In the genomic region with DNA sequence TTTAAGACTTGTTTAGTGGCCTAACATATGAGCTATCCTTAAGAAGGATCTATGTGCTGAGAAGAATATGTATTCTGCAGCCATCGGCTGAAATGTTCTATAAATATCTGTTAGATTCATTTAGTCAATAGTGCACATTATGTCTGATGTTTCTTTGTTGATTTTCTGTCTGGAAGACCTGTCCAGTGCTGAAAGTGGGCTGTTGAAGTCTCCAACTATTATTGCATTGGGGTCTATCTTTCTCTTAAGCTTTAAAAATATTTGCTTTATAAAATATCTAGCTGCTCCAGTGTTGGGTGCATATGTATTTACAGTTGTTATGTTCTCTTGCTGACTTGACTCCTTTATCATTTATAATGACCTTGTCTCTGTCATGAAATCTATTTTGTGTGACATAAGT, we compare ENCODE assay signal across 26 cellular contexts. TPM values are rescaled to one million over a fixed set of nuclear protein-coding genes. Genes with fewer than 3 reads are reported as not detected.
DNase-seq lines count a peak whose midpoint lies in the region; ATAC-seq, FAIRE-seq and TF ChIP-seq lines count a peak whose summit lies in the region.
"Had no signal": no experiment of that assay in that cellular context is flagged by ENCODE, and none has a peak within 500 bp of the region (broad histone marks: within the 10 kb centered on the region; RNA-seq: fewer than 3 reads in every experiment).

No MANE protein-coding gene starts in this region.

- intact Hi-C loops in GM12878 (cut with micrococcal nuclease; ENCODE audit: unreplicated experiment) = no loop called here
- intact Hi-C loops in prostate gland (cut with DNase I) = no loop called here
- intact Hi-C loops in body of pancreas (cut with DNase I) = no loop called here

- RAD21 ChIA-PET in GM12878 (lab: Charles Lee; ENCODE audit: unreplicated experiment) = no interaction called here

- TF ChIP-seq RAD21 in SK-N-SH (IDR thresholded peaks at IDR 0.05; ENCODE audit: low read length) (no peak), A549 (conservative IDR thresholded peaks at IDR 0.05 in 1 of 2, IDR thresholded peaks at IDR 0.05 in 1 of 2) (no peak), GM12878 (IDR thresholded peaks at IDR 0.05; ENCODE audit: insufficient read depth, low read depth, low read length) (no peak)

- FAIRE-seq in A549 (lab: Jason Lieb, UNC) = no peak
- FAIRE-seq in GM12878 (lab: Jason Lieb, UNC) = no peak
- FAIRE-seq: A204.1, GM12892, H1 had no signal

- DNase-seq in SK-N-SH (no peak), A549 (ENCODE audit: low read depth in 1 of 2, low spot score in 1 of 2) (no peak), GM12878 (ENCODE audit: low read depth, low spot score) (no peak), prostate gland (ENCODE audit: low spot score) (no peak), body of pancreas (no peak), NCI-H2107 (lab: John Stamatoyannopoulos, UW) (no peak)
- DNase-seq: ACHN; AML-193; BE2C; Calu3; CD4-positive, alpha-beta T cell; CD8-positive, alpha-beta memory T cell; COR-L47; DMS53; DMS79 treated with DMSO at 0.1 percent for 48 hours; GF-D8; H7; HCEC 1CT; HFFc6 had no signal

- TF ChIP-seq CTCF in SK-N-SH (IDR thresholded peaks at IDR 0.05) (no peak), A549 (IDR thresholded peaks at IDR 0.05) (no peak), HEK293 (tag by site-specific recombination; IDR thresholded peaks at IDR 0.05) (no peak), GM12878 (IDR thresholded peaks at IDR 0.05 in 2 of 3, conservative IDR thresholded peaks at IDR 0.05 in 1 of 3; ENCODE audit: control insufficient read depth in 2 of 3, extremely low read depth in 1 of 3, insufficient read depth in 1 of 3, low read depth in 3 of 3, low read length in 3 of 3) (no peak), prostate gland (IDR thresholded peaks at IDR 0.05) (no peak), body of pancreas (IDR thresholded peaks at IDR 0.05) (no peak)

- in situ Hi-C loops in GM12878 (cut with MboI) = no loop called here

- H3K27me3 ChIP-seq in SK-N-SH (ENCODE audit: insufficient read depth) (no peaks in the 10 kb centered on the region), GM12878 (replicated peaks in 1 of 2; ENCODE audit: control insufficient read depth in 2 of 2, insufficient read depth in 2 of 2, low read length in 1 of 2) (no peaks in the 10 kb centered on the region), prostate gland (replicated peaks; ENCODE audit: insufficient read depth) (no peaks in the 10 kb centered on the region), body of pancreas (no peaks in the 10 kb centered on the region)
- H3K27me3 ChIP-seq: BE2C; BLaER1 treated with 17β-estradiol and CSF1 and Interleukin-3, amounts not matched to agents 10 nM and 100 nM had no signal

- SMC1A ChIA-PET in GM12878 (lab: Charles Lee; ENCODE audit: uncharacterized antibody, unreplicated experiment) = interaction anchor here (0.6 to 0.7 kb wide), 2 partner anchors 10 to 12 kb away, joined by 3 read pairs; no protein-coding TSS in a partner anchor

- BruUV-seq in GM12878 (replicated peaks; lab: Mats Ljungman, UMichigan) = no TSS peak

- CTCF ChIA-PET in SK-N-SH (lab: Yijun Ruan, JAX) = no interaction called here
- CTCF ChIA-PET in A549 (lab: Yijun Ruan, JAX) = no interaction called here
- CTCF ChIA-PET in HEK293 (lab: Yijun Ruan, JAX) = no interaction called here
- CTCF ChIA-PET in GM12878 (lab: Yijun Ruan, JAX) = no interaction called here

- H3K4me3 ChIP-seq in SK-N-SH (ENCODE audit: low read depth in 2 of 2, low read length in 1 of 2) (no peak overlapping the region), A549 (no peak overlapping the region), HEK293 (ENCODE audit: low read depth, low read length) (no peak overlapping the region), GM12878 (no peak overlapping the region), prostate gland (no peak overlapping the region), body of pancreas (no peak overlapping the region)
- H3K4me3 ChIP-seq: BLaER1 treated with 17β-estradiol and CSF1 and Interleukin-3, amounts not matched to agents 10 nM and 100 nM had no signal

- POLR2A ChIA-PET in SK-N-SH (lab: Yijun Ruan, JAX) = no interaction called here
- POLR2A ChIA-PET in A549 (lab: Yijun Ruan, JAX) = no interaction called here
- POLR2A ChIA-PET in HEK293 (lab: Yijun Ruan, JAX) = no interaction called here
- POLR2A ChIA-PET in GM12878 (lab: Charles Lee) = no interaction called here

- no peaks in the 10 kb centered on the region for H3K9me2 ChIP-seq in SK-N-SH

- no peaks in the 10 kb centered on the region for H3F3A ChIP-seq in SK-N-SH (replicated peaks; ENCODE audit: insufficient read depth)

- H2AFZ ChIP-seq in SK-N-SH (ENCODE audit: low read depth) (no peak overlapping the region), GM12878 (ENCODE audit: control insufficient read depth, low read depth, low read length) (no peak overlapping the region)

- H4K20me1 ChIP-seq in SK-N-SH (ENCODE audit: insufficient read depth) (no peaks in the 10 kb centered on the region), GM12878 (ENCODE audit: control insufficient read depth, insufficient read depth) (no peaks in the 10 kb centered on the region)
- H4K20me1 ChIP-seq: BLaER1 treated with 17β-estradiol and CSF1 and Interleukin-3, amounts not matched to agents 10 nM and 100 nM had no signal

- TF ChIP-seq POLR2A in A549 (IDR thresholded peaks at IDR 0.05; ENCODE audit: low read length) = no peak
- TF ChIP-seq POLR2A in GM12878 (IDR thresholded peaks at IDR 0.05; ENCODE audit: low read depth, low read length) = no peak
- no peak for TF ChIP-seq POLR2A in prostate gland (IDR thresholded peaks at IDR 0.05)
- TF ChIP-seq POLR2A in body of pancreas (IDR thresholded peaks at IDR 0.05) = no peak

- no peaks in the 10 kb centered on the region for H3K4me1 ChIP-seq in SK-N-SH (ENCODE audit: control insufficient read depth in 1 of 2, insufficient read depth in 2 of 2, low read depth in 1 of 2, low read length in 1 of 2)
- no peaks in the 10 kb centered on the region for H3K4me1 ChIP-seq in A549
- H3K4me1 ChIP-seq in HEK293 (ENCODE audit: control insufficient read depth, insufficient read depth, low read length) = no peaks in the 10 kb centered on the region
- no peaks in the 10 kb centered on the region for H3K4me1 ChIP-seq in GM12878 (ENCODE audit: control insufficient read depth, insufficient read depth, low read length)
- no peaks in the 10 kb centered on the region for H3K4me1 ChIP-seq in prostate gland (replicated peaks)
- H3K4me1 ChIP-seq in body of pancreas = no peaks in the 10 kb centered on the region
- H3K4me1 ChIP-seq: BE2C; BLaER1 treated with 17β-estradiol and CSF1 and Interleukin-3, amounts not matched to agents 10 nM and 100 nM had no signal

- H3K36me3 ChIP-seq in SK-N-SH (replicated peaks in 1 of 2; ENCODE audit: control insufficient read depth in 1 of 2, insufficient read depth in 2 of 2, low read length in 1 of 2) (no peaks in the 10 kb centered on the region), HEK293 (ENCODE audit: control insufficient read depth in 2 of 2, insufficient read depth in 1 of 2, low read length in 2 of 2) (no peaks in the 10 kb centered on the region), GM12878 (ENCODE audit: control insufficient read depth in 2 of 2, insufficient read depth in 2 of 2, low read length in 1 of 2) (no peaks in the 10 kb centered on the region), prostate gland (no peaks in the 10 kb centered on the region), body of pancreas (replicated peaks in 1 of 2; ENCODE audit: insufficient read depth in 1 of 2, low read depth in 2 of 2) (no peaks in the 10 kb centered on the region)
- H3K36me3 ChIP-seq: BE2C; BLaER1 treated with 17β-estradiol and CSF1 and Interleukin-3, amounts not matched to agents 10 nM and 100 nM had no signal

- H3K4me2 ChIP-seq in SK-N-SH (no peak overlapping the region), A549 (no peak overlapping the region), GM12878 (ENCODE audit: control insufficient read depth, insufficient read depth) (no peak overlapping the region)
- H3K4me2 ChIP-seq: BLaER1 treated with 17β-estradiol and CSF1 and Interleukin-3, amounts not matched to agents 10 nM and 100 nM had no signal

- H3K79me2 ChIP-seq in SK-N-SH (ENCODE audit: insufficient read depth) (no peaks in the 10 kb centered on the region), GM12878 (ENCODE audit: control insufficient read depth, insufficient read depth, low read length) (no peaks in the 10 kb centered on the region)

- TF ChIP-seq EP300 in SK-N-SH (IDR thresholded peaks at IDR 0.05; ENCODE audit: borderline replicate concordance in 1 of 2, low read depth in 1 of 2, low read length in 1 of 2) (no peak), A549 (IDR thresholded peaks at IDR 0.05) (no peak), GM12878 (IDR thresholded peaks at IDR 0.05; ENCODE audit: borderline replicate concordance in 1 of 2, control insufficient read depth in 1 of 2, low read depth in 2 of 2, low read length in 2 of 2) (no peak)

- H3K27ac ChIP-seq in SK-N-SH (ENCODE audit: low read depth in 2 of 2, low read length in 1 of 2) (no peak overlapping the region), A549 (no peak overlapping the region), HEK293 (ENCODE audit: extremely low read depth, low read depth, low read length) (no peak overlapping the region), GM12878 (ENCODE audit: control insufficient read depth, insufficient read depth) (no peak overlapping the region), prostate gland (no peak overlapping the region), body of pancreas (no peak overlapping the region)
- H3K27ac ChIP-seq: 22Rv1; BLaER1 treated with 17β-estradiol and CSF1 and Interleukin-3, amounts not matched to agents 10 nM and 100 nM had no signal

- no peak for ATAC-seq in SK-N-SH treated with all-trans-retinoic acid at 6 μM for 48 hours
- no peak for ATAC-seq in A549
- ATAC-seq in GM12878 = no peak
- no peak for ATAC-seq in body of pancreas

- no peaks in the 10 kb centered on the region for H3K9me3 ChIP-seq in SK-N-SH
- H3K9me3 ChIP-seq in A549 = no peaks in the 10 kb centered on the region
- H3K9me3 ChIP-seq in HEK293 (ENCODE audit: control insufficient read depth, insufficient read depth, low read depth, low read length) = no peaks in the 10 kb centered on the region
- no peaks in the 10 kb centered on the region; the same call in 2 of the 3 replicates for H3K9me3 ChIP-seq in GM12878 (replicated peaks; ENCODE audit: control insufficient read depth, insufficient read depth, low read length)
- H3K9me3 ChIP-seq in prostate gland = no peaks in the 10 kb centered on the region
- no peaks in the 10 kb centered on the region for H3K9me3 ChIP-seq in body of pancreas
- H3K9me3 ChIP-seq: BE2C had no signal

- WGBS in SK-N-SH (ENCODE audit: low lambda C conversion rate) = 16% methylated on average over 1 of the region's 1 CpG
- WGBS in A549 (ENCODE audit: missing lambda C conversion rate) = 31% methylated on average over 1 of the region's 1 CpG
- WGBS in GM12878 (ENCODE audit: insufficient coverage, insufficient replicate concordance, low lambda C conversion rate, missing lambda C conversion rate) = 55% methylated on average over 1 of the region's 1 CpG
- WGBS in prostate gland = 68% methylated on average over 1 of the region's 1 CpG
- 40 to 50% methylated on average over 1 of the region's 1 CpG for WGBS in body of pancreas, 2 donors

- H3K9ac ChIP-seq in SK-N-SH (no peak overlapping the region), GM12878 (ENCODE audit: control insufficient read depth, insufficient read depth, low read length) (no peak overlapping the region)
- H3K9ac ChIP-seq: BLaER1 treated with 17β-estradiol and CSF1 and Interleukin-3, amounts not matched to agents 10 nM and 100 nM had no signal

RNA-seq across cellular contexts. Expression of gene BLTP1, which starts 9.4 kb away (rescaled TPM):
- 13.1 and 19.9 TPM in 2 replicates for polyA plus RNA-seq in SK-N-SH (2012; rRNA removed)
- 16.5 and 17.8 TPM in 2 replicates for polyA plus RNA-seq in SK-N-SH (2012; cell fraction: cytosol; rRNA removed)
- 15.6 and 42.4 TPM in 2 replicates for polyA plus RNA-seq in SK-N-SH (2012; cell fraction: nucleus; rRNA removed)
- 30.4 and 35.6 TPM in 2 replicates for polyA plus RNA-seq in A549 (2011; rRNA removed)
- 3.0 and 3.8 TPM in 2 replicates for polyA plus RNA-seq in A549 (2012; cell fraction: cytosol; rRNA removed)
- polyA plus RNA-seq in A549 (2012; cell fraction: nucleus; rRNA removed) = 4.4 and 6.2 TPM in 2 replicates
- 5.8 to 7.3 TPM (median 7.1 TPM) in 3 replicates for polyA plus RNA-seq in A549 (2017; fragmentation: RNase III; extraction: RNeasy Plus Mini Kit Qiagen cat#74134 plus additional on column Dnase treatment)
- polyA minus RNA-seq in A549 (2011; rRNA and poly(A)+ RNA removed) = 76.9 and 77.8 TPM in 2 replicates
- total RNA-seq in GM12878 (2013; cell fraction: nucleolus; rRNA removed) = 404 and 410 TPM in 2 replicates
- total RNA-seq in GM12878 (2014; rRNA removed) = 22.4 and 26.4 TPM in 2 replicates
- 29.0 and 33.3 TPM in 2 replicates for total RNA-seq in GM12878 (2014; rRNA removed; fragmentation: Illumina TruSeq; extraction: Trizol)
- total RNA-seq in GM12878 (2021) = 17.3 and 18.8 TPM in 2 replicates
- polyA plus RNA-seq in GM12878 (2011; ENCODE audit: low read depth) = 12.7 TPM
- 38.1 and 52.1 TPM in 2 replicates for polyA plus RNA-seq in GM12878 (2011; rRNA removed)
- polyA plus RNA-seq in GM12878 (2011; cell fraction: cytosol; rRNA removed) = 14.4 and 14.8 TPM in 2 replicates
- 57.7 and 81.2 TPM in 2 replicates for polyA plus RNA-seq in GM12878 (2011; cell fraction: nucleus; rRNA removed)
- 14.4 and 17.0 TPM in 2 replicates for polyA plus RNA-seq in GM12878 (2012)
- 20.8 and 29.3 TPM in 2 replicates for polyA plus RNA-seq in GM12878 (2014; fragmentation: Illumina TruSeq; extraction: Trizol)
- polyA plus RNA-seq in GM12878 (2014; fragmentation: Nextera tagmentation; extraction: Ambion mirVana) = 1 to 10 TPM; 3.4 to 4.5 TPM
- polyA plus RNA-seq in GM12878 (2014; rRNA removed) = 13.7 and 13.8 TPM in 2 replicates
- 1 to 10 TPM; 4.9 to 5.2 TPM for polyA plus RNA-seq in GM12878 (2016; fragmentation: Nextera tagmentation; extraction: Ambion mirVana)
- 114 and 144 TPM in 2 replicates for polyA minus RNA-seq in GM12878 (2011; rRNA and poly(A)+ RNA removed)
- 29.1 and 32.0 TPM in 2 replicates for polyA minus RNA-seq in GM12878 (2011; cell fraction: cytosol; rRNA and poly(A)+ RNA removed)
- 171 and 193 TPM in 2 replicates for polyA minus RNA-seq in GM12878 (2011; cell fraction: nucleus; rRNA and poly(A)+ RNA removed)
- 100 to 1,000 TPM in 1 of 2 donors, 10 to 100 TPM in 1; 53.6 to 116 TPM for total RNA-seq in prostate gland
- 10 to 100 TPM; 46.8 to 74.7 TPM for total RNA-seq in body of pancreas
